26 cellular contexts compared by ENCODE assay signal in the genomic region with DNA sequence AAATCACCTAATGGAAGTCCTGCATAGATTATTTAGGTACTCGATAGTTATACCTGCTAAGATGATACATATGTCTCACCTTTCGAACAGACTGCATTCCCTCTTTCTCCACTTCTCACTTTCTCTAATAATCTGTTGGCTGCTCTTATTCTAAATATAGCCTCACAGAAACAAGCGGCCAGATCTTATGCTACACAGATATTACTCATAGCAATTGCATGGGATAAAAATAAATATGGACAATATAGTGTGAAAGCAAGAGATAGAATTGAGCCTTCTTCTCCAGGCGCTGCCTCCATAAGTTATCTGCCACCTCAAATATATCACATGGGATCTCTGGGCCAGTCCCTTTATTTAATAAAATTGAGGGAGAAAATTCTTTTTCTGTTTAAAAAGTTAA. TPM values are rescaled to one million over a fixed set of nuclear protein-coding genes. Genes with fewer than 3 reads are reported as not detected.
DNase-seq lines count a peak whose midpoint lies in the region; ATAC-seq and TF ChIP-seq lines count a peak whose summit lies in the region.
"Had no signal": no experiment of that assay in that cellular context is flagged by ENCODE, and none has a peak within 500 bp of the region (broad histone marks: within the 10 kb centered on the region; RNA-seq: fewer than 3 reads in every experiment).

No MANE protein-coding gene starts in this region.

- H3K4me1 ChIP-seq in heart left ventricle (peaks cover 0 to 16% (median 8%) of the 10 kb centered on the region in 12 donors), smooth muscle cell (ENCODE audit: low read depth) (peaks cover 7% of the 10 kb centered on the region)
- H3K4me1 ChIP-seq: ascending aorta, SJCRH30 had no signal

- no peaks in the 10 kb centered on the region for H3K9me3 Mint-ChIP-seq in effector memory CD8-positive, alpha-beta T cell
- H3K9me3 Mint-ChIP-seq: CD4-positive, alpha-beta T cell; immature natural killer cell; T-cell; WTC11 had no signal

- intact Hi-C loops in heart left ventricle (cut with DNase I) (loop anchor here in 2 of 10 donors (5.0 to 10.0 kb wide), 2 partner anchors 62 to 130 kb away; no protein-coding TSS in a partner anchor), Right ventricle myocardium inferior (cut with DNase I) (loop anchor here (5.0 kb wide), 1 partner anchor 50 kb away; no protein-coding TSS in a partner anchor)

- peaks cover 0 to 2% of the 10 kb centered on the region in 2 donors for H3K4me1 Mint-ChIP-seq in effector memory CD8-positive, alpha-beta T cell (ENCODE audit: low read depth in 2 of 2)
- H3K4me1 Mint-ChIP-seq: activated CD4-positive, alpha-beta T cell treated with anti-CD3 and anti-CD28 coated beads, Interleukin-2, amount 10 ng/mL, durations not matched to agents 7 days and 5 days; immature natural killer cell had no signal

- ATAC-seq in heart left ventricle, result peak in 3 of 4 donors; percentile 30 to 52 (median 51)
- ATAC-seq in Right ventricle myocardium inferior, result no peak
- ATAC-seq in SK-N-SH treated with all-trans-retinoic acid at 6 μM for 48 hours, result peak; percentile 78
- no peak for ATAC-seq in effector memory CD8-positive, alpha-beta T cell (replicated peaks)
- ATAC-seq: activated naive CD4-positive, alpha-beta T cell treated with anti-CD3 and anti-CD28 coated beads, Interleukin-2, amount 50 U/mL, for 72 hours; K562; sciatic nerve; T-cell; WTC11 had no signal

- H3K27ac ChIP-seq in heart left ventricle (peak overlapping the region in 5 of 12 donors; percentile 13 to 37 (median 17)), smooth muscle cell (ENCODE audit: low read depth) (peak overlapping the region; percentile 64)
- H3K27ac ChIP-seq: ascending aorta, dorsolateral prefrontal cortex, SJCRH30, tibial artery had no signal

- no peak for TF ChIP-seq POLR2A in heart left ventricle (IDR thresholded peaks at IDR 0.05)

- DNase-seq in heart left ventricle, result no peak
- DNase-seq in Right ventricle myocardium inferior (ENCODE audit: missing footprints), result no peak
- peak; percentile 42 for DNase-seq in iris pigment epithelial cell (ENCODE audit: low read depth)
- DNase-seq in smooth muscle cell (lab: John Stamatoyannopoulos, UW; ENCODE audit: unreplicated experiment), result no peak
- DNase-seq in stimulated activated naive CD4-positive, alpha-beta T cell treated with Interleukin-2 at 50 U/mL for 16 hours (lab: John Stamatoyannopoulos, UW), result no peak
- no peak for DNase-seq in effector memory CD8-positive, alpha-beta T cell
- DNase-seq in NCI-H1092 treated with DMSO at 0.1 percent for 48 hours (lab: John Stamatoyannopoulos, UW), result no peak
- DNase-seq: activated CD4-positive, alpha-beta T cell treated with anti-CD3 and anti-CD28 coated beads, Interleukin-2, amount 10 ng/mL, durations not matched to agents 7 days and 5 days; activated effector memory CD4-positive, alpha-beta T cell treated with Interleukin-2 at 50 U/mL for 16 hours; CD4-positive, alpha-beta T cell; dorsolateral prefrontal cortex; immature natural killer cell; MG63; NCI-H1436 treated with DMSO at 0.1 percent for 48 hours; NCI-H748 treated with DMSO at 0.1 percent for 48 hours; SJCRH30; stimulated activated CD4-positive, alpha-beta T cell treated with anti-CD3 and anti-CD28 coated beads, Interleukin-4, amount 100 ng/mL, for 1 hour; T-cell; tibial artery had no signal

- TF ChIP-seq CTCF in heart left ventricle (IDR thresholded peaks at IDR 0.05), result no peak
- no peak for TF ChIP-seq CTCF in smooth muscle cell (IDR thresholded peaks at IDR 0.05; ENCODE audit: borderline replicate concordance, insufficient read depth, poor library complexity, severe bottlenecking)

- H3K27me3 ChIP-seq in heart left ventricle (no peaks in the 10 kb centered on the region), smooth muscle cell (ENCODE audit: low read depth) (no peaks in the 10 kb centered on the region)
- H3K27me3 ChIP-seq: ascending aorta, dorsolateral prefrontal cortex, MG63, neutrophil, SJCRH30, tibial artery had no signal

- H4K20me1 ChIP-seq in smooth muscle cell (ENCODE audit: low read depth), result no peaks in the 10 kb centered on the region

- H3K4me3 ChIP-seq in heart left ventricle (no peak overlapping the region), smooth muscle cell (no peak overlapping the region)
- H3K4me3 ChIP-seq: ascending aorta, dorsolateral prefrontal cortex, K562, MG63, SJCRH30, tibial artery had no signal

- H2AFZ ChIP-seq in smooth muscle cell (ENCODE audit: low read depth), result no peak overlapping the region

- no peak overlapping the region for H3K9ac ChIP-seq in smooth muscle cell (ENCODE audit: low read depth)

- H3K36me3 Mint-ChIP-seq in effector memory CD8-positive, alpha-beta T cell (ENCODE audit: insufficient read depth), result no peaks in the 10 kb centered on the region
- H3K36me3 Mint-ChIP-seq: activated naive CD4-positive, alpha-beta T cell treated with anti-CD3 and anti-CD28 coated beads, Interleukin-2, amount 50 U/mL, for 72 hours; T-cell; WTC11 had no signal

- H3K79me2 ChIP-seq in smooth muscle cell (ENCODE audit: low read depth), result no peaks in the 10 kb centered on the region

- no peaks in the 10 kb centered on the region for H3F3A ChIP-seq in smooth muscle cell (ENCODE audit: low read depth)

- H3K4me2 ChIP-seq in smooth muscle cell, result peak overlapping the region; percentile 13

- H3K27me3 Mint-ChIP-seq in effector memory CD8-positive, alpha-beta T cell, result no peaks in the 10 kb centered on the region
- H3K27me3 Mint-ChIP-seq: activated CD4-positive, alpha-beta T cell treated with anti-CD3 and anti-CD28 coated beads, Interleukin-2, amount 10 ng/mL, durations not matched to agents 7 days and 5 days; CD4-positive, alpha-beta T cell; T-cell had no signal

- H3K36me3 ChIP-seq in heart left ventricle, result no peaks in the 10 kb centered on the region
- no peaks in the 10 kb centered on the region for H3K36me3 ChIP-seq in smooth muscle cell (ENCODE audit: low read depth)
- H3K36me3 ChIP-seq: ascending aorta, MG63, neutrophil, SJCRH30, tibial artery had no signal

- no peak overlapping the region for H3K27ac Mint-ChIP-seq in effector memory CD8-positive, alpha-beta T cell
- H3K27ac Mint-ChIP-seq: activated CD4-positive, alpha-beta T cell treated with anti-CD3 and anti-CD28 coated beads, Interleukin-2, amount 10 ng/mL, durations not matched to agents 7 days and 5 days; activated naive CD4-positive, alpha-beta T cell treated with anti-CD3 and anti-CD28 coated beads, Interleukin-2, amount 50 U/mL, for 72 hours; CD4-positive, alpha-beta T cell; immature natural killer cell; T-cell; WTC11 had no signal

- H3K9me3 ChIP-seq in heart left ventricle (peaks cover 0 to 6% (median 0%) of the 10 kb centered on the region in 12 donors), smooth muscle cell (replicated peaks; ENCODE audit: low read depth) (no peaks in the 10 kb centered on the region)
- H3K9me3 ChIP-seq: ascending aorta, MG63, neutrophil, SJCRH30, tibial artery had no signal

- WGBS in heart left ventricle, 4 donors, result 39 to 57% (median 45%) methylated on average over 4 of the region's 4 CpGs
- WGBS in smooth muscle cell (ENCODE audit: low lambda C conversion rate), result 71% methylated on average over 4 of the region's 4 CpGs

- H3K4me3 Mint-ChIP-seq in effector memory CD8-positive, alpha-beta T cell, result no peak overlapping the region
- H3K4me3 Mint-ChIP-seq: activated CD4-positive, alpha-beta T cell treated with anti-CD3 and anti-CD28 coated beads, Interleukin-2, amount 10 ng/mL, durations not matched to agents 7 days and 5 days; CD4-positive, alpha-beta T cell; immature natural killer cell; T-cell; WTC11 had no signal

TF ChIP-seq in SK-N-SH treated with all-trans-retinoic acid at 6 μM for 48 hours, 23 proteins besides CTCF, POLR2A, EP300 and RAD21 (continues in another document):
- TF ChIP-seq CSDC2 (CRISPR knock-in tag; IDR thresholded peaks at IDR 0.05), result no peak
- TF ChIP-seq ISL1 (CRISPR knock-in tag; IDR thresholded peaks at IDR 0.05), result no peak
- no peak for TF ChIP-seq SNAI2 (CRISPR knock-in tag; IDR thresholded peaks at IDR 0.05)
- TF ChIP-seq, protein P1, sequence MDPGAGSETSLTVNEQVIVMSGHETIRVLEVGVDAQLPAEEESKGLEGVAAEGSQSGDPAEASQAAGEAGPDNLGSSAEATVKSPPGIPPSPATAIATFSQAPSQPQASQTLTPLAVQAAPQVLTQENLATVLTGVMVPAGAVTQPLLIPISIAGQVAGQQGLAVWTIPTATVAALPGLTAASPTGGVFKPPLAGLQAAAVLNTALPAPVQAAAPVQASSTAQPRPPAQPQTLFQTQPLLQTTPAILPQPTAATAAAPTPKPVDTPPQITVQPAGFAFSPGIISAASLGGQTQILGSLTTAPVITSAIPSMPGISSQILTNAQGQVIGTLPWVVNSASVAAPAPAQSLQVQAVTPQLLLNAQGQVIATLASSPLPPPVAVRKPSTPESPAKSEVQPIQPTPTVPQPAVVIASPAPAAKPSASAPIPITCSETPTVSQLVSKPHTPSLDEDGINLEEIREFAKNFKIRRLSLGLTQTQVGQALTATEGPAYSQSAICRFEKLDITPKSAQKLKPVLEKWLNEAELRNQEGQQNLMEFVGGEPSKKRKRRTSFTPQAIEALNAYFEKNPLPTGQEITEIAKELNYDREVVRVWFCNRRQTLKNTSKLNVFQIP (CRISPR knock-in tag; IDR thresholded peaks at IDR 0.05; ENCODE audit: borderline replicate concordance, low read depth), result no peak
- TF ChIP-seq, protein P2, sequence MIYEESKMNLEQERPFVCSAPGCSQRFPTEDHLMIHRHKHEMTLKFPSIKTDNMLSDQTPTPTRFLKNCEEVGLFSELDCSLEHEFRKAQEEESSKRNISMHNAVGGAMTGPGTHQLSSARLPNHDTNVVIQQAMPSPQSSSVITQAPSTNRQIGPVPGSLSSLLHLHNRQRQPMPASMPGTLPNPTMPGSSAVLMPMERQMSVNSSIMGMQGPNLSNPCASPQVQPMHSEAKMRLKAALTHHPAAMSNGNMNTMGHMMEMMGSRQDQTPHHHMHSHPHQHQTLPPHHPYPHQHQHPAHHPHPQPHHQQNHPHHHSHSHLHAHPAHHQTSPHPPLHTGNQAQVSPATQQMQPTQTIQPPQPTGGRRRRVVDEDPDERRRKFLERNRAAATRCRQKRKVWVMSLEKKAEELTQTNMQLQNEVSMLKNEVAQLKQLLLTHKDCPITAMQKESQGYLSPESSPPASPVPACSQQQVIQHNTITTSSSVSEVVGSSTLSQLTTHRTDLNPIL (CRISPR knock-in tag; IDR thresholded peaks at IDR 0.05; ENCODE audit: low read depth), result no peak

RNA-seq across cellular contexts. Expression of a gene that starts 29.5 kb away (rescaled TPM):
- total RNA-seq in heart left ventricle, result 100 to 1,000 TPM in 7 of 9 donors, 10 to 100 TPM in 2; 82.4 to 217 (median 143) TPM
- 100 to 1,000 TPM in 1 of 2 donors, 10 to 100 TPM in 1; 13.8 to 153 TPM for polyA plus RNA-seq in heart left ventricle
- total RNA-seq in Right ventricle myocardium inferior, result 186 TPM
- 53.7 and 60.9 TPM in 2 replicates for total RNA-seq in smooth muscle cell
- polyA plus RNA-seq in smooth muscle cell, result 37.5 and 39.6 TPM in 2 replicates

Comparison
In these comparisons a context has a peak if more than half of its experiments do, and no peak if none do; other contexts are left out.
1. ATAC-seq: peak in heart left ventricle (3 of 4) and SK-N-SH treated with all-trans-retinoic acid at 6 μM for 48 hours (single experiment); none in Right ventricle myocardium inferior (single experiment) and effector memory CD8-positive, alpha-beta T cell (single experiment).